Comparison of ENCODE assay signal across 10 cellular contexts in the genomic region with DNA sequence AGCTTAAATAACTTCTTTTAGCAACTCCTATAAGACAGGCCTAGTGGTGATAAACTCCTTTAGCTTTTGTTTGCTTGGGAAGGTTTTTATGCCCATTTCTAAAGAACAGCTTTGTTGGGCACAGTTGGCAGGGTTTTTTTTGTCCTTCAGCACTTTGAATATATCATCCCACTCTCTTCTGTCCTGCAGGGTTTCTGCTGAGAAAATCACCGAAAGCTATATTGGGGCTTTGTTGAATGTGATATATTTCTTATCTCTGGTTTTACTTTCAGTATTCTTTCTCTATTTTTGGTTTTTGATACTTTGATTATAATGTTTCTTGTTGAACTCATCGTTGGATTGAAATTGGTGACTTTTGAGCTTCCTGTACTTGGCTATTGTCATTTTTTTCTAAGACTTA.
"Had no signal": no experiment of that assay in that cellular context is flagged by ENCODE, and none has a peak within 500 bp of the region (broad histone marks: within the 10 kb centered on the region; RNA-seq: fewer than 3 reads in every experiment).

No MANE protein-coding gene starts in this region.

- H3K4me2 ChIP-seq: GM23338 had no signal

- FAIRE-seq: H54 had no signal

- DNase-seq: GM23248, GOT3, H7, H9, HCEC 1CT, HFFc6 had no signal

- H3K4me1 Mint-ChIP-seq: GM23338 had no signal

- H3K9me3 ChIP-seq: HAP-1 had no signal

- H3K9ac ChIP-seq: GM23248 had no signal

- H3K27ac ChIP-seq: GM23248 had no signal

- H3K36me3 ChIP-seq: HAP-1 had no signal

- H3K4me3 Mint-ChIP-seq: GM23338, H9, HFFc6 had no signal

- H3K4me3 ChIP-seq: GM23248, GM23338, HAP-1 had no signal

- H2AFZ ChIP-seq: GM23248, GM23338 had no signal

- ATAC-seq: GM23338, HCT116 had no signal

- H3K27ac Mint-ChIP-seq: GM23338, H9, HFFc6 had no signal
